In the genomic region with DNA sequence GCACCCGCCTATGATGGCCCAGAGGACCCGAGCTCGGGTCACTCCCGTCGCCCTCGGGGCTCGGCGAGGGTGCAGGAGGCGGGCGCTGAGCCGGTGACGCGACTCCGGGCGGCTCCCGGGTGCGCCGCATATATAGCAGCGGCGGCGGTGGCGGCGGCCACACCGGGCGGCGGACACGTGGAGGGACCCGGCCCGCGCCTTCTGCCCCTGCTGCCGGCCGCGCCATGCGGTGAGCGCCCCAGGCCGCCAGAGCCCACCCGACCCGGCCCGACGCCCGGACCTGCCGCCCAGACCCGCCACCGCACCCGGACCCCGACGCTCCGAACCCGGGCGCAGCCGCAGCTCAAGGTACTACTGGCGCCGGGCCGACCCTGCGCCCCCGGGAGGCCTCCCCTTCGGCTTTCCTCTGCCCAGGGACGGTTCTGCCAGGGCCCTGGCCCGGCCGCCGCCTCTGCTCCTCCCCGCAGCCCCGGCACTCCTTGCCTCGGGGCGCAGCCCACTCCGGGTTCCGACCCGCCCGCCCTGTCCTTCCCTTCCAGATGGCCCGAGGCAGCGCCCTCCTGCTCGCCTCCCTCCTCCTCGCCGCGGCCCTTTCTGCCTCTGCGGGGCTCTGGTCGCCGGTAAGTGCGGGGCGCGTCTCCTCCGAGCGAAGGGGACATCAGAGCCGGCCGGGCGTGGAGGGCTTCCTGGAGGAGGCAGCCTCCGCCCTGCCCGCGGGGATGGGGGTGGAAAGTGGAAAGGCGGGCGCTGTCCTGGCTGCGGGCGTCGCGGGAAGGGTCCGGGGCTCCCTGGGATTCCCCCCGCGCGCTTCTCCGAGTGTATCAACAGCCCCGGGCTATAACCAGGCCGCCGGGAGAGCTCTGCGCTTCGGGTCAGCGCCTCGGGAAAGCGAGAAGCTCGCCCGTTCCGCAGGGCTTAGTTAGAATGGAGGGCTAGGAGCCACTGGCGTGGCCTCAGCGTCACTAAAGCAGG, we compare ENCODE assay signal across 8 cellular contexts. TPM values are rescaled to one million over a fixed set of nuclear protein-coding genes. Genes with fewer than 3 reads are reported as not detected.
DNase-seq lines count a peak whose midpoint lies in the region; ATAC-seq and TF ChIP-seq lines count a peak whose summit lies in the region.

TSS of gene GAL (plus strand) at position 160 of the 972 bp plus-strand sequence. CDS start at position 540, 380 bp downstream.

- intact Hi-C loops in transverse colon (cut with DNase I; ENCODE audit: low total_unique reads), result no loop called here
- intact Hi-C loops in adrenal gland (cut with DNase I), result no loop called here
- intact Hi-C loops in ovary (cut with DNase I), result no loop called here

- no peak for DNase-seq in activated naive CD4-positive, alpha-beta T cell treated with anti-CD3 and anti-CD28 coated beads, Interleukin-2, amount 50 U/mL, for 16 hours
- DNase-seq in transverse colon, result no peak
- DNase-seq in adrenal gland, result no peak
- DNase-seq in ovary, result no peak

- no peak for TF ChIP-seq POLR2A in transverse colon (IDR thresholded peaks at IDR 0.05)
- no peak for TF ChIP-seq POLR2A in adrenal gland (IDR thresholded peaks at IDR 0.05)
- TF ChIP-seq POLR2A in ovary (IDR thresholded peaks at IDR 0.05), result no peak

- H3K27me3 ChIP-seq in transverse colon, result peaks cover 70% of the 10 kb centered on the region
- peaks cover 27% of the 10 kb centered on the region for H3K27me3 ChIP-seq in adrenal gland
- peaks cover 5% of the 10 kb centered on the region for H3K27me3 ChIP-seq in ovary

- H3K4me3 ChIP-seq in iPS-18c (ENCODE audit: insufficient read depth, low read depth, low read length) (peak within 1 kb of the TSS; percentile 60), transverse colon (peak within 1 kb of the TSS in 3 of 4 donors; percentile 20 to 50 (median 24)), adrenal gland (peak within 1 kb of the TSS in 1 of 4 donors; percentile 47), ovary (no peak within 1 kb of the TSS)

- H3K4me3 Mint-ChIP-seq in activated naive CD4-positive, alpha-beta T cell treated with anti-CD3 and anti-CD28 coated beads, Interleukin-2, amount 50 U/mL, for 24 hours, result peak within 1 kb of the TSS; percentile 51
- peak within 1 kb of the TSS; percentile 63 for H3K4me3 Mint-ChIP-seq in activated naive CD8-positive, alpha-beta T cell

- H3K27ac ChIP-seq in transverse colon (no peak within 1 kb of the TSS), adrenal gland (no peak within 1 kb of the TSS), ovary (no peak within 1 kb of the TSS)

- no peaks in the 10 kb centered on the region for H3K9me3 Mint-ChIP-seq in activated naive CD4-positive, alpha-beta T cell treated with anti-CD3 and anti-CD28 coated beads, Interleukin-2, amount 50 U/mL, for 24 hours
- no peaks in the 10 kb centered on the region for H3K9me3 Mint-ChIP-seq in activated naive CD8-positive, alpha-beta T cell (ENCODE audit: low read depth)

- no peak for ATAC-seq in GM19328 (IDR thresholded peaks at IDR 0.05; ENCODE audit: unreplicated experiment)

- H3K36me3 Mint-ChIP-seq in activated naive CD4-positive, alpha-beta T cell treated with anti-CD3 and anti-CD28 coated beads, Interleukin-2, amount 50 U/mL, for 24 hours, result no peaks in the 10 kb centered on the region
- H3K36me3 Mint-ChIP-seq in activated naive CD8-positive, alpha-beta T cell, result no peaks in the 10 kb centered on the region

- H3K27ac Mint-ChIP-seq in activated naive CD4-positive, alpha-beta T cell treated with anti-CD3 and anti-CD28 coated beads, Interleukin-2, amount 50 U/mL, for 24 hours, result peak within 1 kb of the TSS; percentile 64
- H3K27ac Mint-ChIP-seq in activated naive CD8-positive, alpha-beta T cell, result no peak within 1 kb of the TSS

- TF ChIP-seq EP300 in transverse colon (IDR thresholded peaks at IDR 0.05; ENCODE audit: low read depth) (no peak), ovary (IDR thresholded peaks at IDR 0.05) (no peak)

- H3K4me1 ChIP-seq in transverse colon, result peaks cover 0 to 12% (median 11%) of the 10 kb centered on the region in 4 donors
- H3K4me1 ChIP-seq in adrenal gland (replicated peaks in 1 of 2), result peaks cover 5 to 9% of the 10 kb centered on the region in 2 donors
- H3K4me1 ChIP-seq in ovary (ENCODE audit: insufficient read depth), result no peaks in the 10 kb centered on the region

- H3K36me3 ChIP-seq in transverse colon (no peaks in the 10 kb centered on the region), adrenal gland (replicated peaks in 1 of 2) (no peaks in the 10 kb centered on the region), ovary (no peaks in the 10 kb centered on the region)

- peaks cover 4% of the 10 kb centered on the region for H3K9me3 ChIP-seq in iPS-18c (ENCODE audit: control insufficient read depth, insufficient read depth, low read length)
- no peaks in the 10 kb centered on the region for H3K9me3 ChIP-seq in transverse colon
- H3K9me3 ChIP-seq in adrenal gland (replicated peaks in 1 of 3), result no peaks in the 10 kb centered on the region
- no peaks in the 10 kb centered on the region for H3K9me3 ChIP-seq in ovary

- peaks cover 6% of the 10 kb centered on the region for H3K4me1 Mint-ChIP-seq in activated naive CD4-positive, alpha-beta T cell treated with anti-CD3 and anti-CD28 coated beads, Interleukin-2, amount 50 U/mL, for 24 hours
- H3K4me1 Mint-ChIP-seq in activated naive CD8-positive, alpha-beta T cell (ENCODE audit: low read depth), result peaks cover 2% of the 10 kb centered on the region

- in situ Hi-C loops in transverse colon (cut with MboI; ENCODE audit: low pct_ligation_motif_present in 1 of 4, low pct_unique_long_range_greater_than_20kb in 1 of 4, low sequenced_read_pairs in 3 of 4), result no loop called here

- WGBS in transverse colon (ENCODE audit: low coverage in 1 of 2), 2 donors, result 15% methylated on average over 66 of the region's 113 CpGs; no CpG with 5 or more reads in 1 of the 2 donors
- 6 to 15% (median 10%) methylated on average over 29 to 113 of the region's 113 CpGs for WGBS in adrenal gland, 4 donors
- 9 to 14% (median 10%) methylated on average over 76 to 113 of the region's 113 CpGs for WGBS in ovary, 3 donors

- peaks cover 28% of the 10 kb centered on the region for H3K27me3 Mint-ChIP-seq in activated naive CD4-positive, alpha-beta T cell treated with anti-CD3 and anti-CD28 coated beads, Interleukin-2, amount 50 U/mL, for 24 hours
- peaks cover 14% of the 10 kb centered on the region for H3K27me3 Mint-ChIP-seq in activated naive CD8-positive, alpha-beta T cell

- no peak for TF ChIP-seq CTCF in transverse colon (IDR thresholded peaks at IDR 0.05)
- TF ChIP-seq CTCF in adrenal gland (IDR thresholded peaks at IDR 0.05), result no peak
- TF ChIP-seq CTCF in ovary (IDR thresholded peaks at IDR 0.05), result no peak

RNA-seq across cellular contexts. Expression of gene GAL, which starts in this region (rescaled TPM):
- total RNA-seq in transverse colon (10 to 100 TPM in 1 of 4 donors, 1 to 10 TPM in 1, not detected in 2; 1.9 to 14.1 TPM), adrenal gland (1 to 10 TPM in 1 of 8 donors, under 1 TPM in 2, not detected in 5; 0.36 to 1.8 (median 0.38) TPM), ovary (1 to 10 TPM in 1 of 7 donors, under 1 TPM in 1, not detected in 5; 0.36 to 1.4 TPM)
- polyA plus RNA-seq in adrenal gland (under 1 TPM in 2 of 3 donors, not detected in 1; 0.67 to 0.73 TPM), ovary (under 1 TPM in 1 of 2 donors, not detected in 1; 0.19 TPM)
